Comparison of ENCODE assay signal across 9 cellular contexts in genomic region chrX:44871114-44871645, GRCh38. TPM values are rescaled to one million over a fixed set of nuclear protein-coding genes. Genes with fewer than 3 reads are reported as not detected.
DNase-seq lines count a peak whose midpoint lies in the region; TF ChIP-seq lines count a peak whose summit lies in the region.
"Had no signal": no experiment of that assay in that cellular context is flagged by ENCODE, and none has a peak within 500 bp of the region (broad histone marks: within the 10 kb centered on the region; RNA-seq: fewer than 3 reads in every experiment).

No MANE protein-coding gene starts in this region.

- no peaks in the 10 kb centered on the region for H3K4me1 ChIP-seq in ES-I3 (ENCODE audit: insufficient read depth, low read length)
- peaks cover 6% of the 10 kb centered on the region; the same call in 1 of the 2 replicates for H3K4me1 ChIP-seq in PC-9 (replicated peaks; ENCODE audit: insufficient read depth)

- POLR2A ChIA-PET in PC-9 (lab: Charles Lee; ENCODE audit: unreplicated experiment) = no interaction called here
- POLR2A ChIA-PET in GM10248 (lab: Yijun Ruan, JAX) = no interaction called here

- peaks cover 23% of the 10 kb centered on the region for H3K79me2 ChIP-seq in PC-9 (ENCODE audit: low read depth)

- no peaks in the 10 kb centered on the region for H3K27me3 Mint-ChIP-seq in osteocyte (ENCODE audit: unreplicated experiment)

- no TSS peak for BruUV-seq in PC-9 (replicated peaks; lab: Mats Ljungman, UMichigan)

- no peak for DNase-seq in PC-9
- no peak for DNase-seq in epithelial cell of prostate (ENCODE audit: low read depth, low spot score)
- DNase-seq in osteocyte (ENCODE audit: extremely low spot score, unreplicated experiment) = no peak
- DNase-seq in ACHN = no peak
- DNase-seq in NK-92 (lab: John Stamatoyannopoulos, UW; ENCODE audit: unreplicated experiment) = no peak
- no peak for DNase-seq in GM10248 (ENCODE audit: extremely low spot score)
- DNase-seq in SK-N-DZ (ENCODE audit: low spot score) = no peak

- no peaks in the 10 kb centered on the region for H4K20me1 ChIP-seq in PC-9 (ENCODE audit: insufficient read depth)

- H3K4me3 Mint-ChIP-seq in osteocyte (ENCODE audit: unreplicated experiment) = peak overlapping the region; percentile 43

- H3K9me2 ChIP-seq in PC-9 (ENCODE audit: insufficient read depth) = no peaks in the 10 kb centered on the region

- H3F3A ChIP-seq in PC-9 (ENCODE audit: insufficient read depth, low read depth) = no peaks in the 10 kb centered on the region

- intact Hi-C loops in PC-9 (cut with micrococcal nuclease; ENCODE audit: unreplicated experiment) = no loop called here

- H3K9ac ChIP-seq in ES-I3 (ENCODE audit: low read depth, low read length) = peak overlapping the region; percentile 89; the same call in 1 of the 2 replicates

- no peaks in the 10 kb centered on the region for H3K27me3 ChIP-seq in PC-9 (ENCODE audit: insufficient read depth, low read depth)

- H3K27ac ChIP-seq in PC-9 (no peak overlapping the region), epithelial cell of prostate (peak overlapping the region; percentile 86)

- in situ Hi-C loops in ACHN (cut with HindIII; ENCODE audit: low pct_ligation_motif_present, low pct_unique_long_range_greater_than_20kb, low sequenced_read_pairs) = no loop called here

- peaks cover 5% of the 10 kb centered on the region for H3K9me3 Mint-ChIP-seq in osteocyte (ENCODE audit: unreplicated experiment)

- H2AFZ ChIP-seq in PC-9 = no peak overlapping the region

- H3K27ac Mint-ChIP-seq in osteocyte (ENCODE audit: unreplicated experiment) = peak overlapping the region; percentile 27

- CTCF ChIA-PET in PC-9 (lab: Charles Lee) = no interaction called here
- CTCF ChIA-PET in GM10248 (lab: Yijun Ruan, JAX) = no interaction called here

- TF ChIP-seq CTCF in PC-9 (conservative IDR thresholded peaks at IDR 0.05) = no peak
- TF ChIP-seq CTCF in osteocyte (IDR thresholded peaks at IDR 0.05) = no peak
- no peak for TF ChIP-seq CTCF in GM10248 (IDR thresholded peaks at IDR 0.05; ENCODE audit: control extremely low read depth, extremely low read depth, low read depth, missing control alignments)

- H3K4me3 ChIP-seq in PC-9 = peak overlapping the region; percentile 58; the same call in 1 of the 2 replicates

- no peaks in the 10 kb centered on the region for H3K9me3 ChIP-seq in ES-I3 (ENCODE audit: control insufficient read depth, insufficient read depth, low read length)
- no peaks in the 10 kb centered on the region for H3K9me3 ChIP-seq in PC-9 (ENCODE audit: insufficient read depth, low read depth)

- H3K4me2 ChIP-seq in PC-9 = peak overlapping the region; percentile 60

- peaks cover 13% of the 10 kb centered on the region for H3K4me1 Mint-ChIP-seq in osteocyte (ENCODE audit: unreplicated experiment)

- no peaks in the 10 kb centered on the region for H3K36me3 ChIP-seq in ES-I3 (ENCODE audit: insufficient read depth, low read length)
- H3K36me3 ChIP-seq in PC-9 (ENCODE audit: low read depth) = no peaks in the 10 kb centered on the region

- no peaks in the 10 kb centered on the region for H3K36me3 Mint-ChIP-seq in osteocyte (ENCODE audit: unreplicated experiment)

RNA-seq across cellular contexts. Expression of gene KDM6A, which starts 1.8 kb away (rescaled TPM):
- total RNA-seq in PC-9 (2021) (12.2 and 20.5 TPM in 2 replicates), osteocyte (17.6 and 20.3 TPM in 2 replicates)
- polyA plus RNA-seq in SK-N-DZ (2014; cell fraction: cytosol; rRNA removed) = 14.5 and 17.6 TPM in 2 replicates
- 21.5 and 29.7 TPM in 2 replicates for polyA plus RNA-seq in SK-N-DZ (2014; cell fraction: nucleus; rRNA removed)

RNA-seq across cellular contexts. Expression of gene DUSP21, which starts 27.4 kb away (rescaled TPM):
- not detected in 2 replicates for total RNA-seq in PC-9 (2021)
- total RNA-seq in osteocyte = not detected in 2 replicates
- polyA plus RNA-seq in SK-N-DZ (2014; cell fraction: cytosol; rRNA removed) = not detected in 2 replicates
- not detected in 2 replicates for polyA plus RNA-seq in SK-N-DZ (2014; cell fraction: nucleus; rRNA removed)
- total RNA-seq: H4 had no signal
